Comparison of ENCODE assay signal across 8 cellular contexts in the genomic region with DNA sequence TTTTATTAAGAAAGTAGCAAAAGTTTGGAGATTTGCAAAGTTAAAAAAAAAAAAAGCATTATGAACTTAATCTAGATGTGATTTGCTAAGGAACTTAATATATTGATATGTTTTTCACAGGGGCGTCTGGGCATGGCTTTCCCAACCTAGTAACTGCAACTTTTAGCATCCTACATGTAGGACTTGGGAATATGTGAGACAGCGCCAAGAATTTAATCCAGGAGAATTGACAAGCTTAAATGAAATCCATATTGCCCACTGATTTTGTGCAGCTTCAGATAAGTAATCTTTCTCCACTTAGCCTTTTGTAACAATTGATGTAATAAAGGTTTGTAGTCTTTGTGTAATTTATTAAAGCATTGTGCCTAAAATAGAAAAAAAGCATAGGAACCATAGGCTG. TPM values are rescaled to one million over a fixed set of nuclear protein-coding genes. Genes with fewer than 3 reads are reported as not detected.
DNase-seq lines count a peak whose midpoint lies in the region; ATAC-seq and TF ChIP-seq lines count a peak whose summit lies in the region.

No MANE protein-coding gene starts in this region.

- no peak for ATAC-seq in right cardiac atrium
- ATAC-seq in HG02571 (IDR thresholded peaks at IDR 0.05; ENCODE audit: unreplicated experiment) = no peak
- ATAC-seq in HG03432 (IDR thresholded peaks at IDR 0.05; ENCODE audit: unreplicated experiment) = no peak

- peaks cover 10% of the 10 kb centered on the region for H3F3A ChIP-seq in smooth muscle cell (ENCODE audit: low read depth)

- H2AFZ ChIP-seq in smooth muscle cell (ENCODE audit: low read depth) = peak overlapping the region; percentile 90

- H3K27ac ChIP-seq in right cardiac atrium (ENCODE audit: low read length) (no peak overlapping the region), smooth muscle cell (ENCODE audit: low read depth) (peak overlapping the region; percentile 98)

- WGBS in right cardiac atrium = 14% methylated on average over 2 of the region's 2 CpGs
- 2% methylated on average over 2 of the region's 2 CpGs for WGBS in smooth muscle cell (ENCODE audit: low lambda C conversion rate)

- peaks cover 5% of the 10 kb centered on the region for H3K36me3 ChIP-seq in smooth muscle cell (ENCODE audit: low read depth)

- peak overlapping the region; percentile 80 for H3K4me3 ChIP-seq in WI38 (ENCODE audit: low read depth, low read length)
- peak overlapping the region; percentile 93 for H3K4me3 ChIP-seq in right cardiac atrium (ENCODE audit: low read length)
- H3K4me3 ChIP-seq in smooth muscle cell = peak overlapping the region; percentile 93

- intact Hi-C loops in right cardiac atrium (cut with DNase I) = no loop called here

- no peaks in the 10 kb centered on the region for H3K9me3 ChIP-seq in right cardiac atrium (ENCODE audit: control insufficient read depth, low read length)
- H3K9me3 ChIP-seq in smooth muscle cell (replicated peaks; ENCODE audit: low read depth) = no peaks in the 10 kb centered on the region

- H3K27me3 ChIP-seq in right cardiac atrium (ENCODE audit: control insufficient read depth, insufficient read depth) (no peaks in the 10 kb centered on the region), smooth muscle cell (ENCODE audit: low read depth) (no peaks in the 10 kb centered on the region)

- peak overlapping the region; percentile 99 for H3K9ac ChIP-seq in smooth muscle cell (ENCODE audit: low read depth)

- peak overlapping the region; percentile 97 for H3K4me2 ChIP-seq in smooth muscle cell

- peaks cover 55% of the 10 kb centered on the region for H3K79me2 ChIP-seq in smooth muscle cell (ENCODE audit: low read depth)

- no peak for TF ChIP-seq CTCF in WI38 (IDR thresholded peaks at IDR 0.05; ENCODE audit: low read depth, low read length)
- no peak for TF ChIP-seq CTCF in smooth muscle cell (IDR thresholded peaks at IDR 0.05; ENCODE audit: borderline replicate concordance, insufficient read depth, poor library complexity, severe bottlenecking)

- peaks cover 21% of the 10 kb centered on the region for H4K20me1 ChIP-seq in smooth muscle cell (ENCODE audit: low read depth)

- peaks cover 10% of the 10 kb centered on the region for H3K4me1 ChIP-seq in right cardiac atrium (ENCODE audit: control insufficient read depth, insufficient read depth, low read length)
- peaks cover 38% of the 10 kb centered on the region for H3K4me1 ChIP-seq in smooth muscle cell (ENCODE audit: low read depth)

- DNase-seq in DMS 273 (lab: John Stamatoyannopoulos, UW; ENCODE audit: unreplicated experiment) = peak; percentile 19
- no peak for DNase-seq in DMS 273 treated with DMSO at 0.1 percent for 48 hours (lab: John Stamatoyannopoulos, UW)
- no peak for DNase-seq in right cardiac atrium
- DNase-seq in smooth muscle cell (lab: John Stamatoyannopoulos, UW; ENCODE audit: unreplicated experiment) = no peak
- no peak for DNase-seq in NK-92 treated with Interleukin-12 subunit alpha and Interleukin-12 subunit beta, amount 100 ng/mL, for 24 hours (lab: John Stamatoyannopoulos, UW)

RNA-seq across cellular contexts. Expression of a gene that starts 1.0 kb away (rescaled TPM):
- 10 to 100 TPM in 3 of 4 donors, 1 to 10 TPM in 1; 9.6 to 11.2 (median 10.6) TPM for total RNA-seq in right cardiac atrium
- polyA plus RNA-seq in right cardiac atrium = 5.2 TPM
- total RNA-seq in smooth muscle cell = 49.3 and 49.7 TPM in 2 replicates
- polyA plus RNA-seq in smooth muscle cell = 21.6 and 24.1 TPM in 2 replicates
